31 cellular contexts compared by ENCODE assay signal in genomic region chr1:42004860-42005259, GRCh38.
"Had no signal": no experiment of that assay in that cellular context is flagged by ENCODE, and none has a peak within 500 bp of the region (broad histone marks: within the 10 kb centered on the region; RNA-seq: fewer than 3 reads in every experiment).

No MANE protein-coding gene starts in this region.

- H3K27ac Mint-ChIP-seq: activated B cell treated with CpG ODN at 0.5 μM for 24 hours; activated CD4-positive, alpha-beta memory T cell treated with anti-CD3 and anti-CD28 coated beads for 36 hours; activated CD4-positive, alpha-beta T cell treated with anti-CD3 and anti-CD28 coated beads, Interleukin-2, amount 10 ng/mL, durations not matched to agents 7 days and 5 days; activated CD8-positive, alpha-beta T cell treated with anti-CD3 and anti-CD28 coated beads for 36 hours; activated naive CD4-positive, alpha-beta T cell treated with anti-CD3 and anti-CD28 coated beads for 36 hours; activated naive CD4-positive, alpha-beta T cell treated with anti-CD3 and anti-CD28 coated beads, Interleukin-2, amount 50 U/mL, for 72 hours; activated naive CD8-positive, alpha-beta T cell treated with anti-CD3 and anti-CD28 coated beads for 36 hours; activated T-cell treated with anti-CD3 and anti-CD28 coated beads, Interleukin-2, amount 50 U/mL, for 24 hours; activated T-cell treated with anti-CD3 and anti-CD28 coated beads, Interleukin-2, amount 50 U/mL, for 72 hours; activated T-helper 1 cell treated with anti-CD3 and anti-CD28 coated beads, Interleukin-12 subunit alpha, Interleukin-12 subunit beta, Interleukin-2, Interleukin-4 antibody, amounts not matched to agents 30 ng/mL and 10 ng/mL and 1 ng/mL, durations not matched to agents 14 hours and 24 hours and 36 hours; activated T-helper 17 cell treated with anti-CD3 and anti-CD28 coated beads, Interleukin-2, amount 50 U/mL, for 72 hours; T-helper 1 cell treated with Interleukin-12 subunit alpha and Interleukin-12 subunit beta and Interleukin-4 antibody, amounts not matched to agents 30 μg/mL and 1 μg/mL, for 36 hours; T-helper 2 cell treated with Interferon-gamma antibody and Interleukin-4, amounts not matched to agents 5 μg/mL and 100 μg/mL, for 36 hours had no signal

- H3K36me3 Mint-ChIP-seq: activated CD4-positive, alpha-beta memory T cell treated with anti-CD3 and anti-CD28 coated beads for 36 hours; activated naive CD4-positive, alpha-beta T cell treated with anti-CD3 and anti-CD28 coated beads, Interleukin-2, amount 50 U/mL, for 72 hours; activated naive CD8-positive, alpha-beta T cell treated with anti-CD3 and anti-CD28 coated beads for 36 hours had no signal

- H3K4me1 Mint-ChIP-seq: activated B cell treated with CpG ODN at 0.5 μM for 24 hours had no signal

- H3K4me3 Mint-ChIP-seq: activated B cell treated with CpG ODN at 0.5 μM for 24 hours; activated CD4-positive, alpha-beta memory T cell treated with anti-CD3 and anti-CD28 coated beads for 36 hours; activated CD4-positive, alpha-beta T cell treated with anti-CD3 and anti-CD28 coated beads, Interleukin-2, amount 10 ng/mL, durations not matched to agents 7 days and 5 days; activated CD8-positive, alpha-beta T cell treated with anti-CD3 and anti-CD28 coated beads for 36 hours; activated naive CD4-positive, alpha-beta T cell treated with anti-CD3 and anti-CD28 coated beads for 36 hours; activated naive CD8-positive, alpha-beta T cell treated with anti-CD3 and anti-CD28 coated beads for 36 hours; activated T-cell treated with anti-CD3 and anti-CD28 coated beads, Interleukin-2, amount 50 U/mL, for 24 hours; activated T-cell treated with anti-CD3 and anti-CD28 coated beads, Interleukin-2, amount 50 U/mL, for 72 hours; activated T-helper 1 cell treated with anti-CD3 and anti-CD28 coated beads, Interleukin-12 subunit alpha, Interleukin-12 subunit beta, Interleukin-2, Interleukin-4 antibody, amounts not matched to agents 30 ng/mL and 10 ng/mL and 1 ng/mL, durations not matched to agents 14 hours and 24 hours and 36 hours; activated T-helper 17 cell treated with anti-CD3 and anti-CD28 coated beads, Interleukin-2, amount 50 U/mL, for 72 hours; T-helper 1 cell treated with Interleukin-12 subunit alpha and Interleukin-12 subunit beta and Interleukin-4 antibody, amounts not matched to agents 30 μg/mL and 1 μg/mL, for 36 hours; T-helper 2 cell treated with Interferon-gamma antibody and Interleukin-4, amounts not matched to agents 5 μg/mL and 100 μg/mL, for 36 hours had no signal

- FAIRE-seq: astrocyte, TTC549 had no signal

- H3K9me3 Mint-ChIP-seq: activated B cell treated with CpG ODN at 0.5 μM for 24 hours; activated CD4-positive, alpha-beta memory T cell treated with anti-CD3 and anti-CD28 coated beads for 36 hours; activated CD4-positive, alpha-beta T cell treated with anti-CD3 and anti-CD28 coated beads, Interleukin-2, amount 10 ng/mL, durations not matched to agents 7 days and 5 days; activated CD8-positive, alpha-beta T cell treated with anti-CD3 and anti-CD28 coated beads for 36 hours; activated naive CD4-positive, alpha-beta T cell treated with anti-CD3 and anti-CD28 coated beads for 36 hours; activated naive CD4-positive, alpha-beta T cell treated with anti-CD3 and anti-CD28 coated beads, Interleukin-2, amount 50 U/mL, for 72 hours; activated naive CD8-positive, alpha-beta T cell treated with anti-CD3 and anti-CD28 coated beads for 36 hours; activated T-cell treated with anti-CD3 and anti-CD28 coated beads, Interleukin-2, amount 50 U/mL, for 24 hours; activated T-cell treated with anti-CD3 and anti-CD28 coated beads, Interleukin-2, amount 50 U/mL, for 72 hours; activated T-helper 1 cell treated with anti-CD3 and anti-CD28 coated beads, Interleukin-12 subunit alpha, Interleukin-12 subunit beta, Interleukin-2, Interleukin-4 antibody, amounts not matched to agents 30 ng/mL and 10 ng/mL and 1 ng/mL, durations not matched to agents 14 hours and 24 hours and 36 hours; activated T-helper 17 cell treated with anti-CD3 and anti-CD28 coated beads, Interleukin-2, amount 50 U/mL, for 72 hours; T-helper 1 cell treated with Interleukin-12 subunit alpha and Interleukin-12 subunit beta and Interleukin-4 antibody, amounts not matched to agents 30 μg/mL and 1 μg/mL, for 36 hours; T-helper 2 cell treated with Interferon-gamma antibody and Interleukin-4, amounts not matched to agents 5 μg/mL and 100 μg/mL, for 36 hours had no signal

- ATAC-seq: activated CD8-positive, alpha-beta T cell treated with anti-CD3 and anti-CD28 coated beads for 36 hours; activated naive CD4-positive, alpha-beta T cell treated with anti-CD3 and anti-CD28 coated beads, Interleukin-2, amount 50 U/mL, for 72 hours; activated T-cell treated with anti-CD3 and anti-CD28 coated beads, Interleukin-2, amount 50 U/mL, for 72 hours; activated T-helper 17 cell treated with anti-CD3 and anti-CD28 coated beads, Interleukin-2, amount 50 U/mL, for 72 hours; body of pancreas had no signal

- H3K27me3 Mint-ChIP-seq: activated CD4-positive, alpha-beta memory T cell treated with anti-CD3 and anti-CD28 coated beads for 36 hours; activated CD4-positive, alpha-beta T cell treated with anti-CD3 and anti-CD28 coated beads, Interleukin-2, amount 10 ng/mL, durations not matched to agents 7 days and 5 days; activated CD8-positive, alpha-beta T cell treated with anti-CD3 and anti-CD28 coated beads for 36 hours; activated naive CD8-positive, alpha-beta T cell treated with anti-CD3 and anti-CD28 coated beads for 36 hours; activated T-cell treated with anti-CD3 and anti-CD28 coated beads, Interleukin-2, amount 50 U/mL, for 24 hours; activated T-helper 17 cell treated with anti-CD3 and anti-CD28 coated beads, Interleukin-2, amount 50 U/mL, for 72 hours had no signal

- DNase-seq: activated B cell treated with CpG ODN at 0.5 μM for 24 hours; activated CD4-positive, alpha-beta memory T cell treated with anti-CD3 and anti-CD28 coated beads for 36 hours; activated CD4-positive, alpha-beta T cell treated with anti-CD3 and anti-CD28 coated beads for 4 hours; activated CD4-positive, alpha-beta T cell treated with anti-CD3 and anti-CD28 coated beads, Interleukin-2, amount 10 ng/mL, durations not matched to agents 7 days and 5 days; activated CD4-positive, CD25-positive, alpha-beta regulatory T cell treated with anti-CD3 and anti-CD28 coated beads, Interleukin-2, amount 50 U/mL, for 72 hours; activated CD8-positive, alpha-beta memory T cell treated with anti-CD3 and anti-CD28 coated beads, Interleukin-2, amount 50 U/mL, for 48 hours; activated CD8-positive, alpha-beta T cell treated with anti-CD3 and anti-CD28 coated beads for 36 hours; activated effector memory CD4-positive, alpha-beta T cell treated with anti-CD3 and anti-CD28 coated beads, Interleukin-2, amount 50 U/mL, for 16 hours; activated gamma-delta T cell treated with Interleukin-2 at 50 U/mL for 16 hours; activated naive CD4-positive, alpha-beta T cell; activated naive CD4-positive, alpha-beta T cell treated with anti-CD3 and anti-CD28 coated beads for 36 hours; activated naive CD4-positive, alpha-beta T cell treated with anti-CD3 and anti-CD28 coated beads, Interleukin-2, amount 50 U/mL, for 16 hours; activated naive CD8-positive, alpha-beta T cell treated with anti-CD3 and anti-CD28 coated beads for 36 hours; activated T-cell treated with anti-CD3 and anti-CD28 coated beads, Interleukin-2, amount 50 U/mL, for 24 hours; activated T-cell treated with anti-CD3 and anti-CD28 coated beads, Interleukin-2, amount 50 U/mL, for 72 hours; adrenal gland; amniotic stem cell; aorta; body of pancreas; brain microvascular endothelial cell; central memory CD4-positive, alpha-beta T cell; T-helper 1 cell; T-helper 2 cell; T-helper 9 cell had no signal
